Comparison of ENCODE assay signal across 9 cellular contexts in the genomic region with DNA sequence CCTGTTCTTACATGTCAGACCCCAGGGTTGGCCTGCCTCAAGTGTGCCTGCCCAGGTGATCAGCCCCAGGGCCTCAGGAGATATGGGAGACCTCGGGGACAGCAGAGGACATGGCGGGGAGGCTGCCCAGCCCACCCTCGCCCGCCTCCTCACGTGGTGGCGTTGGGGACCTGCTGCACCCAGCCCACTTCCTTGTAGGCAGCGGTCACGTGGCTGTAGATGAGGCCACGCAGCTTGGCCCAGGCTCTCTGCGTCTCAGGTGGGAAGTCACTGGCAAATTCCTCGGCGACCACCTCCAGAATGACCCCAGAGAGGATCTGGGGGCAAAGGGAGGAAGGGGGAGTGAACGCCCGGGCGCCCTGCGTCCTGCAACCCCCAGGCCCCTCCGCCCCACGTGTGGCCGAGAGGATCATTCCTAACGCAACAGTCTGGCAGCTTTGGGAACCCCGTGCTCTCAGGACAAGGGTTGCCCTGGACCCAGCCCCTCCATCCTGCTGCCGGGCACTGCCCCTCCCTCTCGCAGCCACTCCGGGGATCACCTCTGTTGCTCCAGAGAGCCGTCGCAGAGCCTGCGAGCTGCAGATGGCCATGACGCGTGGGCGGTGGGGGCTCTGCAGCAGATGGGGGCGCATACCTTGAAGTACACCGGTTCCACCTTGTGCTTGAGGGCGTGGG. TPM values are rescaled to one million over a fixed set of nuclear protein-coding genes. Genes with fewer than 3 reads are reported as not detected.
DNase-seq lines count a peak whose midpoint lies in the region; ATAC-seq, FAIRE-seq and TF ChIP-seq lines count a peak whose summit lies in the region.
"Had no signal": no experiment of that assay in that cellular context is flagged by ENCODE, and none has a peak within 500 bp of the region (broad histone marks: within the 10 kb centered on the region; RNA-seq: fewer than 3 reads in every experiment).

No MANE protein-coding gene starts in this region.

- BruUV-seq in Calu3 (replicated peaks; lab: Mats Ljungman, UMichigan), result no TSS peak

- no peak for TF ChIP-seq POLR2A in testis (IDR thresholded peaks at IDR 0.05)

- DNase-seq in RWPE1 (ENCODE audit: low spot score), result no peak
- DNase-seq in epithelial cell of prostate (ENCODE audit: low read depth, low spot score), result no peak
- DNase-seq in testis, result no peak
- DNase-seq in Calu3, result no peak
- DNase-seq in cortex of kidney (lab: John Stamatoyannopoulos, UW), result no peak
- DNase-seq in HTR-8/SVneo (ENCODE audit: insufficient read length, low spot score), result no peak

- H3K27ac ChIP-seq in RWPE1 (peak overlapping the region; percentile 99), epithelial cell of prostate (peak overlapping the region; percentile 88), muscle layer of duodenum (ENCODE audit: low read length) (peak overlapping the region; percentile 86), testis (peak overlapping the region; percentile 75 to 96)

- H3K4me3 ChIP-seq in muscle layer of duodenum (ENCODE audit: low read depth in 1 of 2, low read length in 2 of 2) (no peak overlapping the region), testis (no peak overlapping the region)

- no peak for FAIRE-seq in HTR-8/SVneo (lab: Jason Lieb, UNC)

- no peaks in the 10 kb centered on the region for H3K9me3 ChIP-seq in muscle layer of duodenum (ENCODE audit: control insufficient read depth in 1 of 2, low read length in 2 of 2)
- H3K9me3 ChIP-seq in testis, result no peaks in the 10 kb centered on the region

- H3K4me1 Mint-ChIP-seq in Calu3 (ENCODE audit: low read depth, unreplicated experiment), result peaks cover 20% of the 10 kb centered on the region

- ATAC-seq in HG03460 (IDR thresholded peaks at IDR 0.05; ENCODE audit: unreplicated experiment), result no peak
- ATAC-seq: WTC11 had no signal

- WGBS in testis, 2 donors, result 88 to 90% methylated on average over 15 to 33 of the region's 33 CpGs

- H3K27me3 Mint-ChIP-seq in Calu3 (ENCODE audit: unreplicated experiment), result peaks cover 47% of the 10 kb centered on the region

- H3K27me3 ChIP-seq in muscle layer of duodenum (ENCODE audit: low read depth, low read length) (no peaks in the 10 kb centered on the region), testis (no peaks in the 10 kb centered on the region)

- no peak overlapping the region for H3K27ac Mint-ChIP-seq in Calu3 (ENCODE audit: unreplicated experiment)

- H3K9me3 Mint-ChIP-seq in Calu3 (ENCODE audit: low read depth, unreplicated experiment), result no peaks in the 10 kb centered on the region
- H3K9me3 Mint-ChIP-seq: WTC11 had no signal

- POLR2A ChIA-PET in RWPE1 (lab: Yijun Ruan, JAX; ENCODE audit: low non-redundant PET), result no interaction called here

- peaks cover 4 to 29% of the 10 kb centered on the region in 2 donors for H3K4me1 ChIP-seq in muscle layer of duodenum (ENCODE audit: control insufficient read depth in 1 of 2, insufficient read depth in 2 of 2, low read length in 2 of 2)
- H3K4me1 ChIP-seq in testis, result peaks cover 45% of the 10 kb centered on the region

- TF ChIP-seq CTCF in RWPE1 (conservative IDR thresholded peaks at IDR 0.05; ENCODE audit: low read depth) (no peak), testis (IDR thresholded peaks at IDR 0.05) (no peak), Calu3 (IDR thresholded peaks at IDR 0.05; ENCODE audit: unreplicated experiment) (no peak)

- intact Hi-C loops in testis (cut with DNase I; ENCODE audit: low total_unique reads) (no loop called here), Calu3 (cut with micrococcal nuclease; ENCODE audit: unreplicated experiment) (no loop called here)

- H3K36me3 ChIP-seq in muscle layer of duodenum (ENCODE audit: control insufficient read depth in 1 of 2, insufficient read depth in 2 of 2, low read length in 2 of 2), result no peaks in the 10 kb centered on the region
- no peaks in the 10 kb centered on the region for H3K36me3 ChIP-seq in testis (ENCODE audit: low read depth, missing control alignments)

- CTCF ChIA-PET in RWPE1 (lab: Yijun Ruan, JAX) (interaction anchor here (0.6 to 1.5 kb wide), 3 partner anchors 9 to 16 kb away, joined by 3 to 6 read pairs (median 3); a partner anchor contains a TSS), Calu3 (lab: Charles Lee) (no interaction called here)

- no peaks in the 10 kb centered on the region for H3K36me3 Mint-ChIP-seq in Calu3 (ENCODE audit: insufficient read depth, unreplicated experiment)
- H3K36me3 Mint-ChIP-seq: WTC11 had no signal

- H3K4me3 Mint-ChIP-seq in Calu3 (ENCODE audit: low read depth, unreplicated experiment), result no peak overlapping the region
- H3K4me3 Mint-ChIP-seq: WTC11 had no signal

RNA-seq across cellular contexts. Expression of a gene that starts 6.5 kb away (rescaled TPM):
- 1 to 10 TPM; 3.4 to 7.2 TPM for total RNA-seq in testis
- 9.9 TPM for polyA plus RNA-seq in testis (ENCODE audit: insufficient read depth, low read depth, low replicate concordance)
- not detected in 2 replicates for total RNA-seq in Calu3 (2022)

RNA-seq across cellular contexts. Expression of a gene that starts 8.9 kb away (rescaled TPM):
- total RNA-seq in testis, result 1 to 10 TPM; 3.2 to 3.8 TPM
- 4.6 TPM for polyA plus RNA-seq in testis (ENCODE audit: insufficient read depth, low read depth, low replicate concordance)
- total RNA-seq in Calu3 (2022), result not detected in 2 replicates

RNA-seq across cellular contexts. Expression of a gene that starts 29.7 kb away (rescaled TPM):
- total RNA-seq in testis (10 to 100 TPM; 26.3 to 30.2 TPM), Calu3 (2022) (47.7 and 47.9 TPM in 2 replicates)
- polyA plus RNA-seq in testis (ENCODE audit: insufficient read depth, low read depth, low replicate concordance), result 9.7 TPM

RNA-seq across cellular contexts. Expression of a gene that starts 54.7 kb away (rescaled TPM):
- total RNA-seq in testis (10 to 100 TPM; 29.7 to 87.5 TPM), Calu3 (2022) (10.5 and 11.6 TPM in 2 replicates)
- polyA plus RNA-seq in testis (ENCODE audit: insufficient read depth, low read depth, low replicate concordance), result 107 TPM
- total RNA-seq: WTC11 had no signal
